2 cellular contexts compared by ENCODE assay signal in genomic region chr16:3223913-3224515, GRCh38.
TF ChIP-seq lines count a peak whose summit lies in the region.

No MANE protein-coding gene starts in this region.

TF ChIP-seq in HCT116, 20 proteins besides CTCF, POLR2A, EP300 and RAD21:
- no peak for TF ChIP-seq EGR1 (IDR thresholded peaks at IDR 0.05; ENCODE audit: low read depth)
- no peak for TF ChIP-seq ZFX (IDR thresholded peaks at IDR 0.05)
- TF ChIP-seq CBX3 (IDR thresholded peaks at IDR 0.05; ENCODE audit: low read depth), result peak; percentile 42; the same call in 1 of the 2 replicates
- TF ChIP-seq POLR2AphosphoS5 (IDR thresholded peaks at IDR 0.05; ENCODE audit: low read depth, low read length), result no peak
- no peak for TF ChIP-seq JUND (IDR thresholded peaks at IDR 0.05)

TF ChIP-seq in GM12878, 131 proteins besides CTCF, POLR2A, EP300 and RAD21:
- TF ChIP-seq TCF3 (IDR thresholded peaks at IDR 0.05; ENCODE audit: borderline replicate concordance, insufficient read depth, low read depth, low read length), result no peak
- no peak for TF ChIP-seq GABPA (IDR thresholded peaks at IDR 0.05; ENCODE audit: low read depth)
- TF ChIP-seq CBX5 (IDR thresholded peaks at IDR 0.05; ENCODE audit: low read depth), result peak; percentile 98
- peak; percentile 72; the same call in 1 of the 2 replicates for TF ChIP-seq ZNF217 (IDR thresholded peaks at IDR 0.05)
- no peak for TF ChIP-seq NFXL1 (IDR thresholded peaks at IDR 0.05; ENCODE audit: borderline replicate concordance)
- no peak for TF ChIP-seq E4F1 (IDR thresholded peaks at IDR 0.05; ENCODE audit: borderline replicate concordance, partially characterized antibody)
- TF ChIP-seq KLF5 (IDR thresholded peaks at IDR 0.05; ENCODE audit: partially characterized antibody), result peak; percentile 83
- TF ChIP-seq PAX8 (IDR thresholded peaks at IDR 0.05), result no peak
- no peak for TF ChIP-seq TAF1 (IDR thresholded peaks at IDR 0.05; ENCODE audit: borderline replicate concordance, low read depth, low read length)
- TF ChIP-seq STAT3 (IDR thresholded peaks at IDR 0.05; ENCODE audit: low read depth, low read length), result no peak
- no peak for TF ChIP-seq SPI1 (IDR thresholded peaks at IDR 0.05; ENCODE audit: borderline replicate concordance, insufficient read depth, low read depth, low read length)
- TF ChIP-seq RELA (IDR thresholded peaks at IDR 0.05; ENCODE audit: borderline replicate concordance, partially characterized antibody), result no peak
- TF ChIP-seq EZH2 (IDR thresholded peaks at IDR 0.05; ENCODE audit: borderline replicate concordance, control insufficient read depth, low read depth, low read length), result no peak
- no peak for TF ChIP-seq KAT2A (conservative IDR thresholded peaks at IDR 0.05; ENCODE audit: control insufficient read depth, low read depth, low read length)
- TF ChIP-seq ETV6 (conservative IDR thresholded peaks at IDR 0.05 in 1 of 2, IDR thresholded peaks at IDR 0.05 in 1 of 2; ENCODE audit: borderline replicate concordance in 1 of 2, low read depth in 1 of 2), result no peak
- no peak for TF ChIP-seq MTA3 (IDR thresholded peaks at IDR 0.05; ENCODE audit: borderline replicate concordance, low read length)
- no peak for TF ChIP-seq RB1 (IDR thresholded peaks at IDR 0.05; ENCODE audit: borderline replicate concordance)
- no peak for TF ChIP-seq JUND (IDR thresholded peaks at IDR 0.05; ENCODE audit: low read depth, low read length)
- no peak for TF ChIP-seq STAT1 (conservative IDR thresholded peaks at IDR 0.05)
